In the genomic region with DNA sequence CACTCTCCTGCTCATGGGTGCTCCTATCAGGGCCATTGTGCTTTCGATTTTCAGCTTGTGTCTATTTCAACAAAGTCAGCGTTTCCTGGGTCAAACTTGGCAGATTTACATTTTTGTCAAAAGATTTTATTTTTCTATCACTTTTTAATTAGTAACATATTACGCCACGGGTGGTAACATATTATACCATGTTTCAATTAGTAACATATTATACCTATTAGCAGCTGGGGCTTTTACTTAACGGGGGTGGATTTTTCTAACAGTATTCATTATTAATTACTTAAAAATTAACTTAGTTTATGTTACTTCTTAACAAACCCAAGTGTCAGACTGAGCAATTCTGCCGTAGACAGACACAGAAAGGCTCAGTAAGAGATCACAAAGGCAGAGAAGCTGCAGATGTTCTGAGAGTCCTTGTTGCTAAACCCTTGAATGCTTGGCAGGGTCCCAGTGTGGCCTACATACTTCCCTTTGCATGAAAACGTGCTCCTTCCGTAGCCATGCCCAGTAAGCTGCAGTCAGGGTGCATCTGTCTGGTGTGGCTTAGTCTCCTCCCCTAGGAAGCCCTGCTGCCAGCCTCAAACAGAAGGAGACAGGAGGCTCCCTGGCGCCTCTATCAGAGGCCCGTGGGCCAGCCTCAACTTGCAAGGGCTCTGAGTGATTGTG, we compare ENCODE assay signal across 9 cellular contexts.
DNase-seq lines count a peak whose midpoint lies in the region; ATAC-seq and TF ChIP-seq lines count a peak whose summit lies in the region.
"Had no signal": no experiment of that assay in that cellular context is flagged by ENCODE, and none has a peak within 500 bp of the region (broad histone marks: within the 10 kb centered on the region; RNA-seq: fewer than 3 reads in every experiment).

No MANE protein-coding gene starts in this region.

- H3K4me3 ChIP-seq in BLaER1 (no peak overlapping the region), Karpas-422 (ENCODE audit: low read length) (no peak overlapping the region), fibroblast of villous mesenchyme (ENCODE audit: low read depth, low read length) (no peak overlapping the region), spleen (no peak overlapping the region)

- H3K27me3 ChIP-seq in BLaER1 (no peaks in the 10 kb centered on the region), Karpas-422 (ENCODE audit: low read length) (no peaks in the 10 kb centered on the region), spleen (replicated peaks in 1 of 7) (no peaks in the 10 kb centered on the region)

- H3K36me3 ChIP-seq in BLaER1 (no peaks in the 10 kb centered on the region), Karpas-422 (ENCODE audit: insufficient read depth, low read length) (no peaks in the 10 kb centered on the region), spleen (no peaks in the 10 kb centered on the region)

- H3K9me3 ChIP-seq in BLaER1 (peaks cover 3% of the 10 kb centered on the region; the same call in 1 of the 2 replicates), Karpas-422 (ENCODE audit: low read length) (no peaks in the 10 kb centered on the region), spleen (peaks cover 0 to 19% (median 0%) of the 10 kb centered on the region in 8 donors)

- H3K4me1 Mint-ChIP-seq in stimulated activated memory B cell treated with anti-CD40 and anti-IgM and Interleukin-4, amounts not matched to agents 10 μg/mL and 1 μg/mL and 100 μg/mL, for 72 hours = no peaks in the 10 kb centered on the region

- H3K27ac ChIP-seq in BLaER1 (peak overlapping the region; percentile 61), Karpas-422 (ENCODE audit: low read length) (no peak overlapping the region), spleen (no peak overlapping the region)

- H3K4me2 ChIP-seq in BLaER1 = peak overlapping the region; percentile 55
- H3K4me2 ChIP-seq in Karpas-422 (ENCODE audit: low read depth, low read length, poor library complexity, severe bottlenecking) = no peak overlapping the region

- no peaks in the 10 kb centered on the region for H4K20me1 ChIP-seq in BLaER1
- no peaks in the 10 kb centered on the region for H4K20me1 ChIP-seq in Karpas-422 (ENCODE audit: insufficient read depth, low read depth, low read length)

- H3K36me3 Mint-ChIP-seq in stimulated activated memory B cell treated with anti-CD40 and anti-IgM and Interleukin-4, amounts not matched to agents 10 μg/mL and 1 μg/mL and 100 μg/mL, for 72 hours = no peaks in the 10 kb centered on the region

- H3K9me2 ChIP-seq in Karpas-422 (replicated peaks; ENCODE audit: insufficient read depth, low read length) = no peaks in the 10 kb centered on the region

- peak overlapping the region; percentile 15; the same call in 1 of the 2 replicates for H3K9ac ChIP-seq in BLaER1
- no peak overlapping the region for H3K9ac ChIP-seq in Karpas-422 (ENCODE audit: low read length)

- intact Hi-C loops in spleen (cut with DNase I; ENCODE audit: low total_unique reads) = no loop called here

- ATAC-seq in GM21423 (IDR thresholded peaks at IDR 0.05; ENCODE audit: unreplicated experiment) (peak; percentile 86), GM19328 (IDR thresholded peaks at IDR 0.05; ENCODE audit: unreplicated experiment) (no peak)
- ATAC-seq in stimulated activated memory B cell treated with anti-CD40 and anti-IgM and Interleukin-4, amounts not matched to agents 10 μg/mL and 1 μg/mL and 100 μg/mL, for 72 hours = no peak

- WGBS in spleen, 5 donors = 63 to 75% (median 73%) methylated on average over 9 to 10 of the region's 10 CpGs

- H3K27me3 Mint-ChIP-seq in stimulated activated memory B cell treated with anti-CD40 and anti-IgM and Interleukin-4, amounts not matched to agents 10 μg/mL and 1 μg/mL and 100 μg/mL, for 72 hours = no peaks in the 10 kb centered on the region

- TF ChIP-seq POLR2A in spleen (IDR thresholded peaks at IDR 0.05) = no peak

- H3K4me1 ChIP-seq in BLaER1 = peaks cover 26% of the 10 kb centered on the region
- H3K4me1 ChIP-seq in Karpas-422 (ENCODE audit: low read length) = no peaks in the 10 kb centered on the region
- H3K4me1 ChIP-seq in spleen = no peaks in the 10 kb centered on the region

- DNase-seq in Karpas-422 = peak; percentile 41
- peak; percentile 45 for DNase-seq in fibroblast of villous mesenchyme (ENCODE audit: low read depth)
- DNase-seq in SW480 (ENCODE audit: low spot score) = no peak
- DNase-seq in spleen = no peak
- DNase-seq: aorta had no signal

- no peaks in the 10 kb centered on the region for H3K79me2 ChIP-seq in Karpas-422 (ENCODE audit: low read length)

- peaks cover 11% of the 10 kb centered on the region for H3K9me3 Mint-ChIP-seq in stimulated activated memory B cell treated with anti-CD40 and anti-IgM and Interleukin-4, amounts not matched to agents 10 μg/mL and 1 μg/mL and 100 μg/mL, for 72 hours

- H3K4me3 Mint-ChIP-seq in stimulated activated memory B cell treated with anti-CD40 and anti-IgM and Interleukin-4, amounts not matched to agents 10 μg/mL and 1 μg/mL and 100 μg/mL, for 72 hours = no peak overlapping the region

- H3K27ac Mint-ChIP-seq in stimulated activated memory B cell treated with anti-CD40 and anti-IgM and Interleukin-4, amounts not matched to agents 10 μg/mL and 1 μg/mL and 100 μg/mL, for 72 hours = no peak overlapping the region

- TF ChIP-seq CTCF in fibroblast of villous mesenchyme (IDR thresholded peaks at IDR 0.05; ENCODE audit: insufficient read depth, low read depth, low read length) = no peak
- no peak for TF ChIP-seq CTCF in spleen (IDR thresholded peaks at IDR 0.05 in 8 of 11, conservative IDR thresholded peaks at IDR 0.05 in 3 of 11)

- no peak overlapping the region for H2AFZ ChIP-seq in Karpas-422 (ENCODE audit: low read length)

Comparison
In these comparisons a context has a peak if more than half of its experiments do, and no peak if none do; other contexts are left out.
1. DNase-seq: peak in Karpas-422 (single experiment) and fibroblast of villous mesenchyme (single experiment); none in SW480 (single experiment) and spleen (single experiment).